ENCODE assay signal across 8 cellular contexts in genomic region chr3:179929091-179929529, GRCh38.
DNase-seq lines count a peak whose midpoint lies in the region; ATAC-seq, FAIRE-seq and TF ChIP-seq lines count a peak whose summit lies in the region.

No MANE protein-coding gene starts in this region.

- H3K4me2 ChIP-seq in MM.1S (ENCODE audit: low read depth, low read length) = no peak overlapping the region

- H3K4me3 ChIP-seq in MM.1S (ENCODE audit: low read length) = no peak overlapping the region
- H3K4me3 ChIP-seq in SJCRH30 = no peak overlapping the region

- no peaks in the 10 kb centered on the region for H3K27me3 ChIP-seq in MM.1S (replicated peaks; ENCODE audit: insufficient read depth, low read length)
- H3K27me3 ChIP-seq in SJCRH30 = no peaks in the 10 kb centered on the region; the same call in 1 of the 2 replicates

- H3K79me2 ChIP-seq in MM.1S (ENCODE audit: low read length) = no peaks in the 10 kb centered on the region

- H3K27ac ChIP-seq in MM.1S (ENCODE audit: low read length) (no peak overlapping the region), SJCRH30 (no peak overlapping the region)

- TF ChIP-seq CTCF in MM.1S (IDR thresholded peaks at IDR 0.05; ENCODE audit: low read length) = peak; percentile 95

- H3K9me3 ChIP-seq in MM.1S (replicated peaks; ENCODE audit: insufficient read depth, low read length) = no peaks in the 10 kb centered on the region
- no peaks in the 10 kb centered on the region for H3K9me3 ChIP-seq in SJCRH30 (replicated peaks)

- H3K9ac ChIP-seq in MM.1S (ENCODE audit: low read length) = no peak overlapping the region

- FAIRE-seq in islet of Langerhans (lab: Jason Lieb, UNC) = peak; percentile 98

- H3K9me2 ChIP-seq in MM.1S (replicated peaks; ENCODE audit: insufficient read depth, low read length) = no peaks in the 10 kb centered on the region

- no peaks in the 10 kb centered on the region for H3F3A ChIP-seq in MM.1S (ENCODE audit: insufficient read depth, low read length)

- H3K4me1 ChIP-seq in MM.1S (ENCODE audit: low read length) (no peaks in the 10 kb centered on the region), SJCRH30 (no peaks in the 10 kb centered on the region)

- DNase-seq in DMS153 (lab: John Stamatoyannopoulos, UW) (peak; percentile 52), MM.1S (peak; percentile 63), SJCRH30 (peak; percentile 19 to 68), astrocyte of the hippocampus (ENCODE audit: low read depth, low spot score) (peak; percentile 77), GDM1 (lab: John Stamatoyannopoulos, UW) (no peak)
- peak; percentile 35 to 36 for DNase-seq in stimulated activated CD4-positive, alpha-beta T cell treated with anti-CD3 and anti-CD28 coated beads, Interleukin-2, amount 100 ng/mL, for 48 hours

- H2AFZ ChIP-seq in MM.1S (ENCODE audit: low read length) = no peak overlapping the region

- no peaks in the 10 kb centered on the region for H3K36me3 ChIP-seq in MM.1S (replicated peaks; ENCODE audit: insufficient read depth, low read length)
- no peaks in the 10 kb centered on the region for H3K36me3 ChIP-seq in SJCRH30

- H4K20me1 ChIP-seq in MM.1S (ENCODE audit: insufficient read depth, low read length) = no peaks in the 10 kb centered on the region

- ATAC-seq in GM21528 (IDR thresholded peaks at IDR 0.05; ENCODE audit: low FRiP score, unreplicated experiment) = peak; percentile 66
